Comparison of ENCODE assay signal across 9 cellular contexts in the genomic region with DNA sequence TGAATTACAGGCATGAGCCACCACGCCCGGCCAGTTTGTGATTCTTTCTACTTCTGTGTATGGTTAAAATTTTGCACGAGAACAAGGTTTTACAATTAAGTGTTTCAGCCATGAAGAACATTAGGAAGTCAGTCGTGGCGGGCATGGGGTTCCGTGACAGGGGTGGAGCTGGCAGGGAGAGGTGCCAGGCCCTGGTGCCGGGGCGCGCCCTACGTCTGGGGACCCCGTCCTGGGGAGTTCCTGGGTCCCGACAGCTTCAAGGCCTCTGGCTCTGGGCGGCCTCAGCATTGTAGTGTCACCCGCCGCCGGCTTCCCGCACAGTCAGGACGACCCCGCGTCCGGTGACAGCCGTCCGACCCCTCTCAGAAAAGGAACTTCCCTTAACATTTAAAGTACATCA. TPM values are rescaled to one million over a fixed set of nuclear protein-coding genes. Genes with fewer than 3 reads are reported as not detected.
DNase-seq lines count a peak whose midpoint lies in the region; ATAC-seq lines count a peak whose summit lies in the region.
"Had no signal": no experiment of that assay in that cellular context is flagged by ENCODE, and none has a peak within 500 bp of the region (broad histone marks: within the 10 kb centered on the region; RNA-seq: fewer than 3 reads in every experiment).

No MANE protein-coding gene starts in this region.

- H3K4me3 ChIP-seq in iPS-20b (ENCODE audit: low read length) = peak overlapping the region; percentile 40; the same call in 1 of the 2 replicates

- no peak overlapping the region for H3K27ac Mint-ChIP-seq in activated naive CD4-positive, alpha-beta T cell treated with anti-CD3 and anti-CD28 coated beads for 36 hours
- H3K27ac Mint-ChIP-seq in activated T-helper 1 cell treated with anti-CD3 and anti-CD28 coated beads, Interleukin-12 subunit alpha, Interleukin-12 subunit beta, Interleukin-2, Interleukin-4 antibody, amounts not matched to agents 30 ng/mL and 10 ng/mL and 1 ng/mL, durations not matched to agents 14 hours and 24 hours and 36 hours = no peak overlapping the region
- no peak overlapping the region for H3K27ac Mint-ChIP-seq in stimulated activated effector memory CD8-positive, alpha-beta T cell treated with anti-CD3 and anti-CD28 coated beads, Interleukin-12 subunit alpha, Interleukin-12 subunit beta, amount 100 ng/mL, for 72 hours
- no peak overlapping the region for H3K27ac Mint-ChIP-seq in stimulated activated memory B cell treated with anti-CD40 and anti-IgM and Interleukin-4, amounts not matched to agents 10 μg/mL and 1 μg/mL and 100 μg/mL, for 72 hours

- no peak for DNase-seq in activated naive CD4-positive, alpha-beta T cell treated with anti-CD3 and anti-CD28 coated beads for 36 hours
- DNase-seq in activated naive CD4-positive, alpha-beta T cell (lab: John Stamatoyannopoulos, UW) = no peak
- no peak for DNase-seq in activated T-helper 1 cell treated with anti-CD3 and anti-CD28 coated beads, Interleukin-12 subunit alpha, Interleukin-12 subunit beta, Interleukin-2, Interleukin-4 antibody, amounts not matched to agents 30 ng/mL and 10 ng/mL and 1 ng/mL, durations not matched to agents 14 hours and 24 hours and 36 hours (ENCODE audit: low spot score)
- DNase-seq in stimulated activated effector memory CD8-positive, alpha-beta T cell treated with anti-CD3 and anti-CD28 coated beads, Interleukin-12 subunit alpha, Interleukin-12 subunit beta, amount 100 ng/mL, for 72 hours (ENCODE audit: low spot score in 2 of 2) = no peak
- DNase-seq in globus pallidus (ENCODE audit: low spot score) = no peak
- DNase-seq: islet precursor cell had no signal

- H3K36me3 ChIP-seq in iPS-20b (ENCODE audit: insufficient read depth, low read depth, low read length) = no peaks in the 10 kb centered on the region

- peaks cover 23% of the 10 kb centered on the region; the same call in 1 of the 2 replicates for H3K27me3 ChIP-seq in iPS-20b (ENCODE audit: insufficient read depth, low read length)

- H3K36me3 Mint-ChIP-seq in activated naive CD4-positive, alpha-beta T cell treated with anti-CD3 and anti-CD28 coated beads for 36 hours (ENCODE audit: low read depth) = no peaks in the 10 kb centered on the region
- peaks cover 6% of the 10 kb centered on the region for H3K36me3 Mint-ChIP-seq in activated T-helper 1 cell treated with anti-CD3 and anti-CD28 coated beads, Interleukin-12 subunit alpha, Interleukin-12 subunit beta, Interleukin-2, Interleukin-4 antibody, amounts not matched to agents 30 ng/mL and 10 ng/mL and 1 ng/mL, durations not matched to agents 14 hours and 24 hours and 36 hours (ENCODE audit: low read depth)
- H3K36me3 Mint-ChIP-seq in stimulated activated effector memory CD8-positive, alpha-beta T cell treated with anti-CD3 and anti-CD28 coated beads, Interleukin-12 subunit alpha, Interleukin-12 subunit beta, amount 100 ng/mL, for 72 hours = peaks cover 6% of the 10 kb centered on the region
- peaks cover 5% of the 10 kb centered on the region for H3K36me3 Mint-ChIP-seq in stimulated activated memory B cell treated with anti-CD40 and anti-IgM and Interleukin-4, amounts not matched to agents 10 μg/mL and 1 μg/mL and 100 μg/mL, for 72 hours

- peak overlapping the region; percentile 49 for H3K4me3 Mint-ChIP-seq in activated naive CD4-positive, alpha-beta T cell treated with anti-CD3 and anti-CD28 coated beads for 36 hours
- H3K4me3 Mint-ChIP-seq in activated T-helper 1 cell treated with anti-CD3 and anti-CD28 coated beads, Interleukin-12 subunit alpha, Interleukin-12 subunit beta, Interleukin-2, Interleukin-4 antibody, amounts not matched to agents 30 ng/mL and 10 ng/mL and 1 ng/mL, durations not matched to agents 14 hours and 24 hours and 36 hours = peak overlapping the region; percentile 60
- peak overlapping the region; percentile 59 for H3K4me3 Mint-ChIP-seq in stimulated activated effector memory CD8-positive, alpha-beta T cell treated with anti-CD3 and anti-CD28 coated beads, Interleukin-12 subunit alpha, Interleukin-12 subunit beta, amount 100 ng/mL, for 72 hours
- H3K4me3 Mint-ChIP-seq in stimulated activated memory B cell treated with anti-CD40 and anti-IgM and Interleukin-4, amounts not matched to agents 10 μg/mL and 1 μg/mL and 100 μg/mL, for 72 hours = no peak overlapping the region

- H3K9me3 ChIP-seq in iPS-20b (ENCODE audit: insufficient read depth, low read depth, low read length) = no peaks in the 10 kb centered on the region

- peaks cover 18% of the 10 kb centered on the region for H3K4me1 Mint-ChIP-seq in activated naive CD4-positive, alpha-beta T cell treated with anti-CD3 and anti-CD28 coated beads for 36 hours (ENCODE audit: low read depth)
- peaks cover 40% of the 10 kb centered on the region for H3K4me1 Mint-ChIP-seq in activated T-helper 1 cell treated with anti-CD3 and anti-CD28 coated beads, Interleukin-12 subunit alpha, Interleukin-12 subunit beta, Interleukin-2, Interleukin-4 antibody, amounts not matched to agents 30 ng/mL and 10 ng/mL and 1 ng/mL, durations not matched to agents 14 hours and 24 hours and 36 hours (ENCODE audit: low read depth)
- H3K4me1 Mint-ChIP-seq in stimulated activated effector memory CD8-positive, alpha-beta T cell treated with anti-CD3 and anti-CD28 coated beads, Interleukin-12 subunit alpha, Interleukin-12 subunit beta, amount 100 ng/mL, for 72 hours = peaks cover 38% of the 10 kb centered on the region
- peaks cover 20% of the 10 kb centered on the region for H3K4me1 Mint-ChIP-seq in stimulated activated memory B cell treated with anti-CD40 and anti-IgM and Interleukin-4, amounts not matched to agents 10 μg/mL and 1 μg/mL and 100 μg/mL, for 72 hours

- H3K9ac ChIP-seq in iPS-20b (ENCODE audit: low read depth, low read length) = no peak overlapping the region

- H3K9me3 Mint-ChIP-seq in activated naive CD4-positive, alpha-beta T cell treated with anti-CD3 and anti-CD28 coated beads for 36 hours = peaks cover 16% of the 10 kb centered on the region
- H3K9me3 Mint-ChIP-seq in activated T-helper 1 cell treated with anti-CD3 and anti-CD28 coated beads, Interleukin-12 subunit alpha, Interleukin-12 subunit beta, Interleukin-2, Interleukin-4 antibody, amounts not matched to agents 30 ng/mL and 10 ng/mL and 1 ng/mL, durations not matched to agents 14 hours and 24 hours and 36 hours = peaks cover 11% of the 10 kb centered on the region
- H3K9me3 Mint-ChIP-seq in stimulated activated effector memory CD8-positive, alpha-beta T cell treated with anti-CD3 and anti-CD28 coated beads, Interleukin-12 subunit alpha, Interleukin-12 subunit beta, amount 100 ng/mL, for 72 hours = peaks cover 3% of the 10 kb centered on the region
- H3K9me3 Mint-ChIP-seq in stimulated activated memory B cell treated with anti-CD40 and anti-IgM and Interleukin-4, amounts not matched to agents 10 μg/mL and 1 μg/mL and 100 μg/mL, for 72 hours = peaks cover 6% of the 10 kb centered on the region

- CTCF ChIA-PET in activated naive CD4-positive, alpha-beta T cell treated with anti-CD3 and anti-CD28 coated beads for 36 hours (lab: Charles Lee) = interaction anchor here (0.6 to 3.6 kb wide), 16 partner anchors 10 to 114 kb away, joined by 3 to 28 read pairs (median 4); no protein-coding TSS in a partner anchor

- intact Hi-C loops in activated naive CD4-positive, alpha-beta T cell treated with anti-CD3 and anti-CD28 coated beads for 36 hours (cut with micrococcal nuclease) = no loop called here
- intact Hi-C loops in activated T-helper 1 cell treated with anti-CD3 and anti-CD28 coated beads, Interleukin-12 subunit alpha, Interleukin-12 subunit beta, Interleukin-2, Interleukin-4 antibody, amounts not matched to agents 30 ng/mL and 10 ng/mL and 1 ng/mL, durations not matched to agents 14 hours and 24 hours and 36 hours (cut with micrococcal nuclease) = no loop called here

- no peak for ATAC-seq in stimulated activated effector memory CD8-positive, alpha-beta T cell treated with anti-CD3 and anti-CD28 coated beads, Interleukin-12 subunit alpha, Interleukin-12 subunit beta, amount 100 ng/mL, for 72 hours
- no peak for ATAC-seq in esophagus mucosa
- no peak for ATAC-seq in stimulated activated memory B cell treated with anti-CD40 and anti-IgM and Interleukin-4, amounts not matched to agents 10 μg/mL and 1 μg/mL and 100 μg/mL, for 72 hours

- peaks cover 3% of the 10 kb centered on the region; the same call in 1 of the 2 replicates for H3K4me1 ChIP-seq in iPS-20b (ENCODE audit: insufficient read depth, low read length)

- no peak overlapping the region for H3K27ac ChIP-seq in iPS-20b (ENCODE audit: low read length)

- no peaks in the 10 kb centered on the region for H3K27me3 Mint-ChIP-seq in activated naive CD4-positive, alpha-beta T cell treated with anti-CD3 and anti-CD28 coated beads for 36 hours (ENCODE audit: low read depth)
- peaks cover 28% of the 10 kb centered on the region for H3K27me3 Mint-ChIP-seq in activated T-helper 1 cell treated with anti-CD3 and anti-CD28 coated beads, Interleukin-12 subunit alpha, Interleukin-12 subunit beta, Interleukin-2, Interleukin-4 antibody, amounts not matched to agents 30 ng/mL and 10 ng/mL and 1 ng/mL, durations not matched to agents 14 hours and 24 hours and 36 hours (ENCODE audit: insufficient read depth)
- peaks cover 39% of the 10 kb centered on the region for H3K27me3 Mint-ChIP-seq in stimulated activated memory B cell treated with anti-CD40 and anti-IgM and Interleukin-4, amounts not matched to agents 10 μg/mL and 1 μg/mL and 100 μg/mL, for 72 hours

RNA-seq across cellular contexts. Expression of a gene that starts 23.0 kb away (rescaled TPM):
- total RNA-seq in activated naive CD4-positive, alpha-beta T cell treated with anti-CD3 and anti-CD28 coated beads for 36 hours = 100 to 1,000 TPM; 266 to 273 TPM
- 141 and 159 TPM in 2 replicates for total RNA-seq in activated T-helper 1 cell treated with anti-CD3 and anti-CD28 coated beads, Interleukin-12 subunit alpha, Interleukin-12 subunit beta, Interleukin-2, Interleukin-4 antibody, amounts not matched to agents 30 ng/mL and 10 ng/mL and 1 ng/mL, durations not matched to agents 14 hours and 24 hours and 36 hours
- 51.7 TPM for total RNA-seq in esophagus mucosa
